In genomic region chr3:94440767-94441493, GRCh38 we compare ENCODE assay signal across 17 cellular contexts.
A peak's percentile ranks its signal among the peaks of the same experiment; 100 is the strongest.
DNase-seq lines count a peak whose midpoint lies in the region; ATAC-seq and TF ChIP-seq lines count a peak whose summit lies in the region.
"Had no signal": no experiment of that assay in that cellular context is flagged by ENCODE, and none has a peak within 500 bp of the region (broad histone marks: within the 10 kb centered on the region; RNA-seq: fewer than 3 reads in every experiment).

No MANE protein-coding gene starts in this region.

- H3K4me1 ChIP-seq in H9 (ENCODE audit: insufficient read depth, low read length): no peaks in the 10 kb centered on the region
- H3K4me1 ChIP-seq: heart left ventricle had no signal

- no peak overlapping the region for H3K4ac ChIP-seq in H9 (ENCODE audit: low read depth, low read length)

- H3T11ph ChIP-seq in H9 (ENCODE audit: low read length): no peak overlapping the region

- intact Hi-C loops in Calu3 (cut with micrococcal nuclease; ENCODE audit: unreplicated experiment): no loop called here

- no peak overlapping the region for H3K9ac ChIP-seq in H9 (ENCODE audit: extremely low read depth, insufficient read length, low read length)

- no peaks in the 10 kb centered on the region for H3K79me2 ChIP-seq in H9 (ENCODE audit: insufficient read depth, low read length)

- no peak overlapping the region for H4K5ac ChIP-seq in H9 (ENCODE audit: insufficient read length, low read depth, low read length)

- no peak overlapping the region for H4K8ac ChIP-seq in H9 (replicated peaks; ENCODE audit: insufficient read length, low read depth, low read length)

- no peak overlapping the region for H2BK20ac ChIP-seq in H9 (ENCODE audit: low read depth, low read length, poor library complexity, severe bottlenecking)

- WGBS in H9 (ENCODE audit: extremely low coverage, insufficient read length, low lambda C conversion rate): no CpG with 5 or more reads among the region's 3 CpGs

- CTCF ChIA-PET in Calu3 (lab: Charles Lee): no interaction called here

- H3K36me3 Mint-ChIP-seq in Calu3 (ENCODE audit: insufficient read depth, unreplicated experiment) (no peaks in the 10 kb centered on the region), H9 (ENCODE audit: insufficient read depth in 1 of 3, low read depth in 3 of 3) (no peaks in the 10 kb centered on the region; a peak in 1 of 7 replicates)
- H3K36me3 Mint-ChIP-seq: CD8-positive, alpha-beta T cell had no signal

- no peak overlapping the region for H3K27ac ChIP-seq in H9 (ENCODE audit: insufficient read length, low read depth, low read length)
- H3K27ac ChIP-seq: heart left ventricle had no signal

- no peak overlapping the region for H3K18ac ChIP-seq in H9 (ENCODE audit: insufficient read length, low read depth, low read length)

- H3K4me3 Mint-ChIP-seq in Calu3 (ENCODE audit: low read depth, unreplicated experiment) (no peak overlapping the region), H9 (no peak overlapping the region)
- H3K4me3 Mint-ChIP-seq: activated CD4-positive, alpha-beta T cell treated with anti-CD3 and anti-CD28 coated beads, Interleukin-2, amount 10 ng/mL, durations not matched to agents 24 days and 14 days; CD8-positive, alpha-beta T cell; stimulated activated naive CD8-positive, alpha-beta T cell treated with anti-CD3 and anti-CD28 coated beads, Interleukin-15, amount 100 ng/mL, for 72 hours had no signal

- no peak overlapping the region for H2BK120ac ChIP-seq in H9 (ENCODE audit: low read depth, low read length, poor library complexity, severe bottlenecking)

- H3K79me1 ChIP-seq in H9 (ENCODE audit: insufficient read depth, low read depth, low read length, poor library complexity, severe bottlenecking): no peaks in the 10 kb centered on the region

- BruUV-seq in Calu3 (replicated peaks; lab: Mats Ljungman, UMichigan): no TSS peak

- H3K14ac ChIP-seq in H9 (ENCODE audit: insufficient read depth, low read length): no peak overlapping the region

- peak overlapping the region; percentile 85 for H3K27ac Mint-ChIP-seq in Calu3 (ENCODE audit: unreplicated experiment)
- no peak overlapping the region for H3K27ac Mint-ChIP-seq in H9
- H3K27ac Mint-ChIP-seq: activated CD4-positive, alpha-beta T cell treated with anti-CD3 and anti-CD28 coated beads, Interleukin-2, amount 10 ng/mL, durations not matched to agents 24 days and 14 days; CD8-positive, alpha-beta T cell; stimulated activated naive CD8-positive, alpha-beta T cell treated with anti-CD3 and anti-CD28 coated beads, Interleukin-15, amount 100 ng/mL, for 72 hours had no signal

- no peak for DNase-seq in Calu3
- peak; percentile 32 for DNase-seq in RPMI7951 (ENCODE audit: low read depth)
- DNase-seq in epithelial cell of proximal tubule (ENCODE audit: low read depth): peak; percentile 39
- peak; percentile 46 for DNase-seq in non-pigmented ciliary epithelial cell (ENCODE audit: low read depth)
- DNase-seq in H9: no peak
- DNase-seq: activated CD4-positive, alpha-beta T cell treated with anti-CD3 and anti-CD28 coated beads, Interleukin-2, amount 10 ng/mL, durations not matched to agents 24 days and 14 days; activated effector memory CD4-positive, alpha-beta T cell treated with Interleukin-2 at 50 U/mL for 16 hours; CD8-positive, alpha-beta T cell; cerebellar nuclear complex; heart left ventricle; KG1; NCI-H2029 treated with DMSO at 0.1 percent for 48 hours; stimulated activated CD4-positive, alpha-beta T cell treated with anti-CD3 and anti-CD28 coated beads, Interleukin-2, amount 100 ng/mL, for 48 hours; stimulated activated naive CD8-positive, alpha-beta T cell treated with anti-CD3 and anti-CD28 coated beads, Interleukin-15, amount 100 ng/mL, for 72 hours had no signal

- no peaks in the 10 kb centered on the region for H3K9me3 ChIP-seq in H9 (ENCODE audit: control insufficient read depth, low read depth, low read length)

- no peak for TF ChIP-seq CTCF in Calu3 (IDR thresholded peaks at IDR 0.05; ENCODE audit: unreplicated experiment)
- TF ChIP-seq CTCF in epithelial cell of proximal tubule (conservative IDR thresholded peaks at IDR 0.05; ENCODE audit: low read depth, low read length): no peak
- TF ChIP-seq CTCF in H9 (conservative IDR thresholded peaks at IDR 0.05): no peak

- peaks cover 25% of the 10 kb centered on the region for H3K4me1 Mint-ChIP-seq in Calu3 (ENCODE audit: low read depth, unreplicated experiment)
- no peaks in the 10 kb centered on the region for H3K4me1 Mint-ChIP-seq in H9
- H3K4me1 Mint-ChIP-seq: activated CD4-positive, alpha-beta T cell treated with anti-CD3 and anti-CD28 coated beads, Interleukin-2, amount 10 ng/mL, durations not matched to agents 24 days and 14 days; stimulated activated naive CD8-positive, alpha-beta T cell treated with anti-CD3 and anti-CD28 coated beads, Interleukin-15, amount 100 ng/mL, for 72 hours had no signal

- no peak overlapping the region for H2BK12ac ChIP-seq in H9 (ENCODE audit: insufficient read length, low read depth, low read length)

- no peaks in the 10 kb centered on the region for H3K27me3 ChIP-seq in H9 (ENCODE audit: insufficient read depth, low read length)
- H3K27me3 ChIP-seq: heart left ventricle had no signal

- H2BK15ac ChIP-seq in H9 (ENCODE audit: low read depth, low read length): no peak overlapping the region

- H3K27me3 Mint-ChIP-seq in Calu3 (ENCODE audit: unreplicated experiment): no peaks in the 10 kb centered on the region
- H3K27me3 Mint-ChIP-seq in H9 (ENCODE audit: low read depth): no peaks in the 10 kb centered on the region
- H3K27me3 Mint-ChIP-seq: activated CD4-positive, alpha-beta T cell treated with anti-CD3 and anti-CD28 coated beads, Interleukin-2, amount 10 ng/mL, durations not matched to agents 24 days and 14 days; stimulated activated naive CD8-positive, alpha-beta T cell treated with anti-CD3 and anti-CD28 coated beads, Interleukin-15, amount 100 ng/mL, for 72 hours had no signal

- H3K9me3 Mint-ChIP-seq in Calu3 (ENCODE audit: low read depth, unreplicated experiment) (peaks cover 3% of the 10 kb centered on the region), H9 (no peaks in the 10 kb centered on the region)
- H3K9me3 Mint-ChIP-seq: activated CD4-positive, alpha-beta T cell treated with anti-CD3 and anti-CD28 coated beads, Interleukin-2, amount 10 ng/mL, durations not matched to agents 24 days and 14 days had no signal

- no peak overlapping the region for H2AK5ac ChIP-seq in H9 (ENCODE audit: insufficient read length, low read length)

- H4K91ac ChIP-seq in H9 (ENCODE audit: insufficient read length, low read depth, low read length): no peak overlapping the region

- no peaks in the 10 kb centered on the region for H3K23me2 ChIP-seq in H9 (ENCODE audit: insufficient read length, low read depth, low read length, poor library complexity, severe bottlenecking)

- no peaks in the 10 kb centered on the region for H4K20me1 ChIP-seq in H9 (ENCODE audit: control insufficient read depth, insufficient read depth, insufficient read length)

- H3K56ac ChIP-seq in H9 (ENCODE audit: insufficient read length, low read depth, low read length): no peak overlapping the region

- no peak overlapping the region for H3K23ac ChIP-seq in H9 (ENCODE audit: insufficient read length, low read depth, low read length)

- no peak overlapping the region for H3K4me2 ChIP-seq in H9 (ENCODE audit: insufficient read depth, insufficient read length, low read length)

- no peak overlapping the region for H3K4me3 ChIP-seq in epithelial cell of proximal tubule (ENCODE audit: low read depth, low read length)
- H3K4me3 ChIP-seq: heart left ventricle had no signal

- H2AFZ ChIP-seq in H9 (ENCODE audit: low read length): no peak overlapping the region

- no peak for ATAC-seq in GM21528 (IDR thresholded peaks at IDR 0.05; ENCODE audit: low FRiP score, unreplicated experiment)
- no peak for ATAC-seq in GM19455 (IDR thresholded peaks at IDR 0.05; ENCODE audit: unreplicated experiment)
- ATAC-seq in GM18517 (IDR thresholded peaks at IDR 0.05; ENCODE audit: unreplicated experiment): no peak
- ATAC-seq: CD8-positive, alpha-beta T cell; stimulated activated naive CD8-positive, alpha-beta T cell treated with anti-CD3 and anti-CD28 coated beads, Interleukin-15, amount 100 ng/mL, for 72 hours had no signal

- no peak overlapping the region for H2BK5ac ChIP-seq in H9 (ENCODE audit: insufficient read length, low read length)

Comparison
In these comparisons a context has a peak if more than half of its experiments do, and no peak if none do; other contexts are left out.
1. DNase-seq: peak in RPMI7951 (single experiment), epithelial cell of proximal tubule (single experiment) and non-pigmented ciliary epithelial cell (single experiment); none in Calu3 (single experiment) and H9 (single experiment).